In genomic region chr12:110015132-110015531, GRCh38 we compare ENCODE assay signal across 13 cellular contexts. TPM values are rescaled to one million over a fixed set of nuclear protein-coding genes. Genes with fewer than 3 reads are reported as not detected.
DNase-seq lines count a peak whose midpoint lies in the region; ATAC-seq and TF ChIP-seq lines count a peak whose summit lies in the region.
"Had no signal": no experiment of that assay in that cellular context is flagged by ENCODE, and none has a peak within 500 bp of the region (broad histone marks: within the 10 kb centered on the region; RNA-seq: fewer than 3 reads in every experiment).

No MANE protein-coding gene starts in this region.

- H3K27me3 Mint-ChIP-seq in activated naive CD8-positive, alpha-beta T cell: no peaks in the 10 kb centered on the region
- no peaks in the 10 kb centered on the region for H3K27me3 Mint-ChIP-seq in natural killer cell treated with Interleukin-12 subunit alpha and Interleukin-12 subunit beta and Interleukin-15 and Interleukin-18, amount 100 ng/mL, for 72 hours

- DNase-seq in SKM-1 treated with dmso at 0.1 percent for 144 hours (lab: John Stamatoyannopoulos, UW; ENCODE audit: unreplicated experiment): peak; percentile 45
- DNase-seq in SKM-1 (lab: John Stamatoyannopoulos, UW; ENCODE audit: unreplicated experiment): no peak
- peak; percentile 42 for DNase-seq in NB4 (ENCODE audit: low read depth)
- DNase-seq in natural killer cell treated with Interleukin-12 subunit alpha and Interleukin-12 subunit beta and Interleukin-15 and Interleukin-18, amount 100 ng/mL, for 72 hours (ENCODE audit: low spot score): no peak
- DNase-seq in GM13976 (ENCODE audit: low spot score): no peak
- DNase-seq in COR-L47 (lab: John Stamatoyannopoulos, UW): no peak
- DNase-seq in HCEC 1CT: no peak
- DNase-seq: activated gamma-delta T cell treated with Interleukin-2 at 50 U/mL for 16 hours, head of caudate nucleus, NCI-H1930, right cardiac atrium had no signal

- no peaks in the 10 kb centered on the region for H3K36me3 Mint-ChIP-seq in activated naive CD8-positive, alpha-beta T cell
- H3K36me3 Mint-ChIP-seq in natural killer cell treated with Interleukin-12 subunit alpha and Interleukin-12 subunit beta and Interleukin-15 and Interleukin-18, amount 100 ng/mL, for 72 hours: peaks cover 26% of the 10 kb centered on the region

- H3K27ac Mint-ChIP-seq in activated naive CD8-positive, alpha-beta T cell: peak overlapping the region; percentile 87
- H3K27ac Mint-ChIP-seq in natural killer cell treated with Interleukin-12 subunit alpha and Interleukin-12 subunit beta and Interleukin-15 and Interleukin-18, amount 100 ng/mL, for 72 hours: peak overlapping the region; percentile 82 to 97

- H3K4me3 Mint-ChIP-seq in activated naive CD8-positive, alpha-beta T cell: peak overlapping the region; percentile 13
- peak overlapping the region; percentile 70 for H3K4me3 Mint-ChIP-seq in natural killer cell treated with Interleukin-12 subunit alpha and Interleukin-12 subunit beta and Interleukin-15 and Interleukin-18, amount 100 ng/mL, for 72 hours

- in situ Hi-C loops in GM13976 (cut with MboI; ENCODE audit: low sequenced_read_pairs, unreplicated experiment): no loop called here

- peaks cover 32% of the 10 kb centered on the region for H3K4me1 Mint-ChIP-seq in activated naive CD8-positive, alpha-beta T cell (ENCODE audit: low read depth)
- H3K4me1 Mint-ChIP-seq in natural killer cell treated with Interleukin-12 subunit alpha and Interleukin-12 subunit beta and Interleukin-15 and Interleukin-18, amount 100 ng/mL, for 72 hours (ENCODE audit: low read depth in 2 of 2): peaks cover 26 to 37% of the 10 kb centered on the region in 2 donors

- ATAC-seq in natural killer cell treated with Interleukin-12 subunit alpha and Interleukin-12 subunit beta and Interleukin-15 and Interleukin-18, amount 100 ng/mL, for 72 hours: peak in 1 of 2 donors; percentile 43
- ATAC-seq: Panc1 had no signal

- TF ChIP-seq CTCF in NB4 (IDR thresholded peaks at IDR 0.05; ENCODE audit: low read depth, low read length) (no peak), GM13976 (IDR thresholded peaks at IDR 0.05; ENCODE audit: borderline replicate concordance, control extremely low read depth, extremely low read depth, insufficient read depth, missing control alignments) (no peak)

- no peak overlapping the region for H3K4me3 ChIP-seq in NB4 (ENCODE audit: low read depth, low read length)

- no peak for TF ChIP-seq POLR2A in NB4 (IDR thresholded peaks at IDR 0.05; ENCODE audit: extremely low read depth, insufficient read length)

- no peaks in the 10 kb centered on the region for H3K9me3 Mint-ChIP-seq in activated naive CD8-positive, alpha-beta T cell (ENCODE audit: low read depth)
- no peaks in the 10 kb centered on the region for H3K9me3 Mint-ChIP-seq in natural killer cell treated with Interleukin-12 subunit alpha and Interleukin-12 subunit beta and Interleukin-15 and Interleukin-18, amount 100 ng/mL, for 72 hours

RNA-seq across cellular contexts. Expression of gene ANKRD13A, which starts 15.9 kb away (rescaled TPM):
- 10 to 100 TPM; 65.0 to 81.8 TPM for total RNA-seq in natural killer cell treated with Interleukin-12 subunit alpha and Interleukin-12 subunit beta and Interleukin-15 and Interleukin-18, amount 100 ng/mL, for 72 hours

RNA-seq across cellular contexts. Expression of gene GIT2, which starts 19.0 kb away (rescaled TPM):
- 10 to 100 TPM; 87.5 to 94.2 TPM for total RNA-seq in natural killer cell treated with Interleukin-12 subunit alpha and Interleukin-12 subunit beta and Interleukin-15 and Interleukin-18, amount 100 ng/mL, for 72 hours

RNA-seq across cellular contexts. Expression of gene C12orf76, which starts 33.2 kb away (rescaled TPM):
- total RNA-seq in natural killer cell treated with Interleukin-12 subunit alpha and Interleukin-12 subunit beta and Interleukin-15 and Interleukin-18, amount 100 ng/mL, for 72 hours: 10 to 100 TPM; 10.1 to 12.3 TPM

Comparison
In these comparisons a context has a peak if more than half of its experiments do, and no peak if none do; other contexts are left out.
1. DNase-seq: peak in SKM-1 treated with dmso at 0.1 percent for 144 hours (single experiment) and NB4 (single experiment); none in SKM-1 (single experiment), natural killer cell treated with Interleukin-12 subunit alpha and Interleukin-12 subunit beta and Interleukin-15 and Interleukin-18, amount 100 ng/mL, for 72 hours (single experiment), GM13976 (single experiment), COR-L47 (single experiment) and HCEC 1CT (single experiment).